ENCODE assay signal across 17 cellular contexts in genomic region chr4:107279729-107280128, GRCh38.
DNase-seq lines count a peak whose midpoint lies in the region; ATAC-seq, FAIRE-seq and TF ChIP-seq lines count a peak whose summit lies in the region.
"Had no signal": no experiment of that assay in that cellular context is flagged by ENCODE, and none has a peak within 500 bp of the region (broad histone marks: within the 10 kb centered on the region; RNA-seq: fewer than 3 reads in every experiment).

No MANE protein-coding gene starts in this region.

- no peak overlapping the region for H3K27ac Mint-ChIP-seq in activated CD4-positive, alpha-beta T cell treated with anti-CD3 and anti-CD28 coated beads for 36 hours
- no peak overlapping the region for H3K27ac Mint-ChIP-seq in stimulated activated effector memory CD8-positive, alpha-beta T cell treated with anti-CD3 and anti-CD28 coated beads, Interleukin-12 subunit alpha, Interleukin-12 subunit beta, amount 100 ng/mL, for 72 hours
- H3K27ac Mint-ChIP-seq: CD4-positive, CD25-positive, alpha-beta regulatory T cell; stimulated activated naive CD8-positive, alpha-beta T cell treated with anti-CD3 and anti-CD28 coated beads, Interleukin-15, Interleukin-2, amounts not matched to agents 100 ng/mL and 50 ng/mL, for 24 hours had no signal

- no peaks in the 10 kb centered on the region for H3K36me3 ChIP-seq in bronchial epithelial cell (ENCODE audit: control insufficient read depth, insufficient read depth, low read length)
- H3K36me3 ChIP-seq in colonic mucosa: no peaks in the 10 kb centered on the region
- H3K36me3 ChIP-seq: esophagus squamous epithelium, HAP-1 had no signal

- no peaks in the 10 kb centered on the region for H3K36me3 Mint-ChIP-seq in activated CD4-positive, alpha-beta T cell treated with anti-CD3 and anti-CD28 coated beads for 36 hours (ENCODE audit: low read depth)
- H3K36me3 Mint-ChIP-seq in stimulated activated effector memory CD8-positive, alpha-beta T cell treated with anti-CD3 and anti-CD28 coated beads, Interleukin-12 subunit alpha, Interleukin-12 subunit beta, amount 100 ng/mL, for 72 hours: no peaks in the 10 kb centered on the region
- H3K36me3 Mint-ChIP-seq: CD4-positive, CD25-positive, alpha-beta regulatory T cell had no signal

- TF ChIP-seq CTCF in bronchial epithelial cell (IDR thresholded peaks at IDR 0.05; ENCODE audit: insufficient read depth, low read length, severe bottlenecking): no peak
- no peak for TF ChIP-seq CTCF in colonic mucosa (IDR thresholded peaks at IDR 0.05)

- no peak for ATAC-seq in activated CD4-positive, alpha-beta T cell treated with anti-CD3 and anti-CD28 coated beads for 36 hours
- no peak for ATAC-seq in HG02763 (IDR thresholded peaks at IDR 0.05; ENCODE audit: unreplicated experiment)
- no peak for ATAC-seq in stimulated activated effector memory CD8-positive, alpha-beta T cell treated with anti-CD3 and anti-CD28 coated beads, Interleukin-12 subunit alpha, Interleukin-12 subunit beta, amount 100 ng/mL, for 72 hours

- no peaks in the 10 kb centered on the region for H3K9me3 ChIP-seq in colonic mucosa
- H3K9me3 ChIP-seq: esophagus squamous epithelium, HAP-1 had no signal

- H3K4me1 Mint-ChIP-seq in activated CD4-positive, alpha-beta T cell treated with anti-CD3 and anti-CD28 coated beads for 36 hours: no peaks in the 10 kb centered on the region
- H3K4me1 Mint-ChIP-seq in stimulated activated effector memory CD8-positive, alpha-beta T cell treated with anti-CD3 and anti-CD28 coated beads, Interleukin-12 subunit alpha, Interleukin-12 subunit beta, amount 100 ng/mL, for 72 hours: no peaks in the 10 kb centered on the region
- H3K4me1 Mint-ChIP-seq: CD4-positive, CD25-positive, alpha-beta regulatory T cell had no signal

- DNase-seq in DMS53 treated with DMSO at 0.1 percent for 48 hours (lab: John Stamatoyannopoulos, UW; ENCODE audit: unreplicated experiment) (peak; percentile 84), LHCN-M2 (ENCODE audit: low read depth) (peak; percentile 66), bronchial epithelial cell (ENCODE audit: low read depth) (peak; percentile 79), lung microvascular endothelial cell (ENCODE audit: low read depth in 2 of 2) (peak; percentile 6 to 32), colonic mucosa (no peak)
- no peak for DNase-seq in activated CD4-positive, alpha-beta T cell treated with anti-CD3 and anti-CD28 coated beads for 36 hours
- no peak for DNase-seq in stimulated activated effector memory CD8-positive, alpha-beta T cell treated with anti-CD3 and anti-CD28 coated beads, Interleukin-12 subunit alpha, Interleukin-12 subunit beta, amount 100 ng/mL, for 72 hours (ENCODE audit: low spot score in 2 of 2)
- DNase-seq: activated naive CD4-positive, alpha-beta T cell; CD4-positive, CD25-positive, alpha-beta regulatory T cell; esophagus squamous epithelium; NCI-H510A treated with DMSO at 0.1 percent for 48 hours; retina had no signal

- no peak overlapping the region for H3K4me3 Mint-ChIP-seq in activated CD4-positive, alpha-beta T cell treated with anti-CD3 and anti-CD28 coated beads for 36 hours
- H3K4me3 Mint-ChIP-seq in stimulated activated effector memory CD8-positive, alpha-beta T cell treated with anti-CD3 and anti-CD28 coated beads, Interleukin-12 subunit alpha, Interleukin-12 subunit beta, amount 100 ng/mL, for 72 hours: no peak overlapping the region
- H3K4me3 Mint-ChIP-seq: CD4-positive, CD25-positive, alpha-beta regulatory T cell; stimulated activated naive CD8-positive, alpha-beta T cell treated with anti-CD3 and anti-CD28 coated beads, Interleukin-15, Interleukin-2, amounts not matched to agents 100 ng/mL and 50 ng/mL, for 24 hours had no signal

- intact Hi-C loops in activated CD4-positive, alpha-beta T cell treated with anti-CD3 and anti-CD28 coated beads for 36 hours (cut with DNase I, micrococcal nuclease): no loop called here
- intact Hi-C loops in colonic mucosa (cut with DNase I): no loop called here

- no peak for FAIRE-seq in bronchial epithelial cell (lab: Jason Lieb, UNC)
- FAIRE-seq: islet of Langerhans, TTC549 had no signal

- POLR2A ChIA-PET in activated CD4-positive, alpha-beta T cell treated with anti-CD3 and anti-CD28 coated beads for 36 hours (lab: Charles Lee): no interaction called here

- H3K4me3 ChIP-seq in bronchial epithelial cell (ENCODE audit: low read depth, low read length) (no peak overlapping the region), colonic mucosa (no peak overlapping the region)
- H3K4me3 ChIP-seq: esophagus squamous epithelium, HAP-1 had no signal

- peaks cover 8% of the 10 kb centered on the region for H3K27me3 Mint-ChIP-seq in activated CD4-positive, alpha-beta T cell treated with anti-CD3 and anti-CD28 coated beads for 36 hours
- H3K27me3 Mint-ChIP-seq: CD4-positive, CD25-positive, alpha-beta regulatory T cell had no signal

- H3K9ac ChIP-seq in colonic mucosa (ENCODE audit: low read depth in 2 of 2, low read length in 2 of 2): no peak overlapping the region

- H3K27me3 ChIP-seq in bronchial epithelial cell (ENCODE audit: control insufficient read depth, insufficient read depth, low read length) (no peaks in the 10 kb centered on the region), colonic mucosa (no peaks in the 10 kb centered on the region)
- H3K27me3 ChIP-seq: esophagus squamous epithelium had no signal

- no peaks in the 10 kb centered on the region for H3K9me3 Mint-ChIP-seq in activated CD4-positive, alpha-beta T cell treated with anti-CD3 and anti-CD28 coated beads for 36 hours (ENCODE audit: low read depth)
- no peaks in the 10 kb centered on the region for H3K9me3 Mint-ChIP-seq in stimulated activated effector memory CD8-positive, alpha-beta T cell treated with anti-CD3 and anti-CD28 coated beads, Interleukin-12 subunit alpha, Interleukin-12 subunit beta, amount 100 ng/mL, for 72 hours
- H3K9me3 Mint-ChIP-seq: stimulated activated naive CD8-positive, alpha-beta T cell treated with anti-CD3 and anti-CD28 coated beads, Interleukin-15, Interleukin-2, amounts not matched to agents 100 ng/mL and 50 ng/mL, for 24 hours had no signal

- no peaks in the 10 kb centered on the region for H3K4me1 ChIP-seq in colonic mucosa
- H3K4me1 ChIP-seq: HAP-1 had no signal

- CTCF ChIA-PET in activated CD4-positive, alpha-beta T cell treated with anti-CD3 and anti-CD28 coated beads for 36 hours (lab: Charles Lee): no interaction called here

- H3K27ac ChIP-seq in colonic mucosa: no peak overlapping the region
- H3K27ac ChIP-seq: esophagus squamous epithelium had no signal

Comparison
In these comparisons a context has a peak if more than half of its experiments do, and no peak if none do; other contexts are left out.
1. DNase-seq: peak in DMS53 treated with DMSO at 0.1 percent for 48 hours (single experiment), LHCN-M2 (single experiment), bronchial epithelial cell (single experiment) and lung microvascular endothelial cell (2 of 2); none in activated CD4-positive, alpha-beta T cell treated with anti-CD3 and anti-CD28 coated beads for 36 hours (single experiment), colonic mucosa (single experiment) and stimulated activated effector memory CD8-positive, alpha-beta T cell treated with anti-CD3 and anti-CD28 coated beads, Interleukin-12 subunit alpha, Interleukin-12 subunit beta, amount 100 ng/mL, for 72 hours (0 of 2).